10 cellular contexts compared by ENCODE assay signal in the genomic region with DNA sequence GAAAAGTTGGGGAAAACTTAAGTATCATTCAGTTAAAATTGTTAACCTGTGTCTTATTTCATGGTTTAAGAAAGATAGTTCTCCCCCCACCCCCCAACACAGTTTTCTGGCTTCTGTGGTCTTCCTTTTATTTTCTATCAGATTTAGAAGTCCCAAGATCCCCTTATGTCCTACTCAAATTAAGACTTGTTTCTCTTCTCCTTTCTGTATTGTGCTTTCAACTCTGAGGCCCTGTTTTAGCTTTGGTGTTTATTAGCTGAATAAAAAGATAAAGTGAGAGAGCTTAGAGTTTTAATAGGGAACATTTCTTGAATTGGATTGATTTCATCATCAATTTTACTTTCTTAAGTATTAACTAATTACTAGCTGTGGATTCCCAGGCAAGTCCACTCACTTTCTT.
DNase-seq lines count a peak whose midpoint lies in the region; ATAC-seq and TF ChIP-seq lines count a peak whose summit lies in the region.
"Had no signal": no experiment of that assay in that cellular context is flagged by ENCODE, and none has a peak within 500 bp of the region (broad histone marks: within the 10 kb centered on the region; RNA-seq: fewer than 3 reads in every experiment).

No MANE protein-coding gene starts in this region.

- H3K4me1 ChIP-seq in foreskin keratinocyte: peaks cover 27% of the 10 kb centered on the region

- DNase-seq in GM06990 (ENCODE audit: extremely low read depth, insufficient read length) (no peak), foreskin keratinocyte (no peak), NCI-H2107 (lab: John Stamatoyannopoulos, UW) (no peak), cerebellar nuclear complex (lab: John Stamatoyannopoulos, UW) (no peak), head of caudate nucleus (no peak)
- DNase-seq in stimulated activated naive CD4-positive, alpha-beta T cell (lab: John Stamatoyannopoulos, UW): no peak
- DNase-seq: activated CD4-positive, alpha-beta T cell treated with anti-CD3 and anti-CD28 coated beads for 1 hour; upper lobe of left lung had no signal

- peak overlapping the region; percentile 26 for H3K4me3 ChIP-seq in GM06990 (replicated peaks; ENCODE audit: low read depth, low read length)
- H3K4me3 ChIP-seq: upper lobe of left lung had no signal

- TF ChIP-seq CTCF in GM06990 (IDR thresholded peaks at IDR 0.05; ENCODE audit: insufficient read depth, low read length, poor library complexity, severe bottlenecking) (no peak), foreskin keratinocyte (conservative IDR thresholded peaks at IDR 0.05) (no peak)

- peak overlapping the region; percentile 60 for H3K27ac ChIP-seq in foreskin keratinocyte

- no peaks in the 10 kb centered on the region for H3K36me3 ChIP-seq in GM06990 (ENCODE audit: control insufficient read depth, insufficient read depth, low read length)
- H3K36me3 ChIP-seq: upper lobe of left lung had no signal

- ATAC-seq in GM21367 (IDR thresholded peaks at IDR 0.05; ENCODE audit: unreplicated experiment) (peak; percentile 34), HG03460 (IDR thresholded peaks at IDR 0.05; ENCODE audit: unreplicated experiment) (peak; percentile 55), foreskin keratinocyte (no peak)

- H3K27me3 ChIP-seq in GM06990 (replicated peaks; ENCODE audit: control insufficient read depth, insufficient read depth, low read length) (no peaks in the 10 kb centered on the region), foreskin keratinocyte (no peaks in the 10 kb centered on the region)
- H3K27me3 ChIP-seq: upper lobe of left lung had no signal

- intact Hi-C loops in head of caudate nucleus (cut with DNase I): no loop called here
